ENCODE assay signal across 1 cellular context in genomic region chr14:103333754-103334643, GRCh38.
A peak's percentile ranks its signal among the peaks of the same experiment; 100 is the strongest.
TF ChIP-seq lines count a peak whose summit lies in the region.

EIF5 (plus strand) TSS chr14:103334237; CDS start chr14:103335861, 1,624 bp downstream.

TF ChIP-seq in HepG2, 621 proteins besides CTCF, POLR2A, EP300 and RAD21 (continued from another document and continues in another):
- TF ChIP-seq SNAPC5 (CRISPR knock-in tag; IDR thresholded peaks at IDR 0.05; ENCODE audit: borderline replicate concordance) (no peak), LBX2 (CRISPR knock-in tag; IDR thresholded peaks at IDR 0.05; ENCODE audit: borderline replicate concordance) (no peak), GATAD2A (CRISPR knock-in tag; IDR thresholded peaks at IDR 0.05) (peak; percentile 55), ZBTB40 (IDR thresholded peaks at IDR 0.05) (no peak), ZBTB40 (CRISPR knock-in tag; IDR thresholded peaks at IDR 0.05) (peak; percentile 73), CBX1 (IDR thresholded peaks at IDR 0.05; ENCODE audit: low read depth) (no peak), EHMT2 (IDR thresholded peaks at IDR 0.05; ENCODE audit: borderline replicate concordance, low read depth, low read length) (no peak), ZNF772 (CRISPR knock-in tag; IDR thresholded peaks at IDR 0.05) (peak; percentile 70; the same call in 1 of the 2 replicates), FOXK2 (IDR thresholded peaks at IDR 0.05) (no peak), GZF1 (CRISPR knock-in tag; IDR thresholded peaks at IDR 0.05) (no peak), DDIT3 (CRISPR knock-in tag; IDR thresholded peaks at IDR 0.05) (no peak), SNRNP70 (IDR thresholded peaks at IDR 0.05; ENCODE audit: low read depth, low read length) (no peak), LRRFIP1 (CRISPR knock-in tag; conservative IDR thresholded peaks at IDR 0.05) (peak; percentile 38; the same call in 1 of the 2 replicates), ZNF296 (CRISPR knock-in tag; conservative IDR thresholded peaks at IDR 0.05) (no peak; the same call in 1 of the 2 replicates), ZHX1 (CRISPR knock-in tag; IDR thresholded peaks at IDR 0.05; ENCODE audit: low read depth) (0 out of 2 replicates have a peak, but pooled peaks have one; percentile 35), FOXK1 (CRISPR knock-in tag; IDR thresholded peaks at IDR 0.05; ENCODE audit: borderline replicate concordance, low read depth) (peak; percentile 82), ZKSCAN5 (CRISPR knock-in tag; IDR thresholded peaks at IDR 0.05) (no peak), ZNF768 (CRISPR knock-in tag; IDR thresholded peaks at IDR 0.05) (peak; percentile 57; the same call in 1 of the 2 replicates), CHCHD3 (CRISPR knock-in tag; IDR thresholded peaks at IDR 0.05) (no peak), ZNF724P (CRISPR knock-in tag; IDR thresholded peaks at IDR 0.05; ENCODE audit: borderline replicate concordance) (no peak; the same call in 1 of the 2 replicates), DBP (CRISPR knock-in tag; IDR thresholded peaks at IDR 0.05; ENCODE audit: not compliant biosample characterization) (peak; percentile 51), ATF4 (CRISPR knock-in tag; IDR thresholded peaks at IDR 0.05) (peak; percentile 9 to 12; a peak in 1 of 4 replicates), BATF2 (CRISPR knock-in tag; IDR thresholded peaks at IDR 0.05) (no peak), ZBTB14 (CRISPR knock-in tag; IDR thresholded peaks at IDR 0.05) (0 out of 2 replicates have a peak, but pooled peaks have one; percentile 59), ZNF782 (CRISPR knock-in tag; IDR thresholded peaks at IDR 0.05; ENCODE audit: borderline replicate concordance) (no peak), CEBPG (CRISPR knock-in tag; IDR thresholded peaks at IDR 0.05) (no peak), CC2D1A (CRISPR knock-in tag; IDR thresholded peaks at IDR 0.05) (0 out of 2 replicates have a peak, but pooled peaks have one; percentile 43), ZNF121 (CRISPR knock-in tag; IDR thresholded peaks at IDR 0.05) (peak; percentile 16; the same call in 1 of the 2 replicates), ZNF746 (CRISPR knock-in tag; IDR thresholded peaks at IDR 0.05) (0 out of 2 replicates have a peak, but pooled peaks have one; percentile 67), ZNF367 (CRISPR knock-in tag; IDR thresholded peaks at IDR 0.05; ENCODE audit: borderline replicate concordance) (0 out of 2 replicates have a peak, but pooled peaks have one; percentile 68), SSRP1 (CRISPR knock-in tag; IDR thresholded peaks at IDR 0.05) (peak; percentile 55; the same call in 1 of the 2 replicates), MAFF (IDR thresholded peaks at IDR 0.05; ENCODE audit: low read depth, low read length) (no peak), SIX4 (CRISPR knock-in tag; IDR thresholded peaks at IDR 0.05) (no peak), PATZ1 (CRISPR knock-in tag; IDR thresholded peaks at IDR 0.05) (peak; percentile 90), CAMTA2 (CRISPR knock-in tag; IDR thresholded peaks at IDR 0.05; ENCODE audit: borderline replicate concordance) (0 out of 2 replicates have a peak, but pooled peaks have one; percentile 25), HHEX (CRISPR knock-in tag; IDR thresholded peaks at IDR 0.05) (no peak), ATF3 (CRISPR knock-in tag; IDR thresholded peaks at IDR 0.05) (no peak)
